In genomic region chr7:156606135-156606534, GRCh38 we compare ENCODE assay signal across 29 cellular contexts. TPM values are rescaled to one million over a fixed set of nuclear protein-coding genes. Genes with fewer than 3 reads are reported as not detected.
"Had no signal": no experiment of that assay in that cellular context is flagged by ENCODE, and none has a peak within 500 bp of the region (broad histone marks: within the 10 kb centered on the region; RNA-seq: fewer than 3 reads in every experiment).

No MANE protein-coding gene starts in this region.

- H3K9me3 ChIP-seq: stomach, suprapubic skin, testis, thoracic aorta, thyroid gland, tibial artery, tibial nerve, transverse colon, upper lobe of left lung, upper lobe of right lung, uterus, vagina had no signal

- H3K4me3 ChIP-seq: stomach, suprapubic skin, testis, thoracic aorta, thyroid gland, tibial artery, tibial nerve, transverse colon, upper lobe of left lung, upper lobe of right lung, uterus, vagina had no signal

- ATAC-seq: stimulated activated effector memory CD8-positive, alpha-beta T cell treated with anti-CD3 and anti-CD28 coated beads, Interleukin-12 subunit alpha, Interleukin-12 subunit beta, amount 100 ng/mL, for 72 hours; stimulated activated naive B cell treated with anti-CD40 and anti-IgM and Interleukin-4, amounts not matched to agents 10 μg/mL and 1 μg/mL and 100 μg/mL, for 72 hours; stimulated activated naive CD8-positive, alpha-beta T cell treated with anti-CD3 and anti-CD28 coated beads, Interleukin-15, Interleukin-2, amounts not matched to agents 100 U/mL and 50 U/mL, for 24 hours had no signal

- H3K36me3 ChIP-seq: suprapubic skin, thoracic aorta, thyroid gland, tibial artery, transverse colon, upper lobe of left lung, upper lobe of right lung, uterus, vagina had no signal

- H3K27me3 ChIP-seq: testis, thyroid gland, upper lobe of left lung, vagina had no signal

- DNase-seq: stimulated activated CD4-positive, alpha-beta T cell treated with anti-CD3 and anti-CD28 coated beads, Interleukin-2, amount 100 ng/mL, for 48 hours; stimulated activated CD4-positive, alpha-beta T cell treated with anti-CD3 and anti-CD28 coated beads, Interleukin-4, amount 100 ng/mL, for 1 hour; stimulated activated CD4-positive, alpha-beta T cell treated with anti-CD3 and anti-CD28 coated beads, Interleukin-4, amount 100 ng/mL, for 24 hours; stimulated activated CD4-positive, alpha-beta T cell treated with anti-CD3 and anti-CD28 coated beads, Interleukin-4, amount 100 ng/mL, for 4 hours; stimulated activated CD8-positive, alpha-beta memory T cell treated with anti-CD3 and anti-CD28 coated beads, Interleukin-4, amount 100 ng/mL, for 48 hours; stimulated activated naive B cell treated with anti-CD40 and anti-IgM and Interleukin-4, amounts not matched to agents 10 μg/mL and 1 μg/mL and 100 μg/mL, for 72 hours; stimulated activated naive CD4-positive, alpha-beta T cell; stimulated activated naive CD4-positive, alpha-beta T cell treated with Interleukin-2 at 50 U/mL for 16 hours; stimulated activated naive CD8-positive, alpha-beta T cell treated with anti-CD3 and anti-CD28 coated beads, Interleukin-15, amount 100 ng/mL, for 72 hours; stimulated activated naive CD8-positive, alpha-beta T cell treated with anti-CD3 and anti-CD28 coated beads, Interleukin-15, Interleukin-2, amounts not matched to agents 100 U/mL and 50 U/mL, for 24 hours; stomach; substantia nigra; testis; thyroid gland; tibial artery; transverse colon; trophoblast cell; upper lobe of right lung; uterus had no signal

- H3K4me3 Mint-ChIP-seq: stimulated activated memory B cell treated with anti-CD40 and anti-IgM and Interleukin-4, amounts not matched to agents 10 μg/mL and 1 μg/mL and 100 μg/mL, for 72 hours; stimulated activated naive B cell treated with anti-CD40 and anti-IgM and Interleukin-4, amounts not matched to agents 10 μg/mL and 1 μg/mL and 100 μg/mL, for 72 hours; stimulated activated naive CD8-positive, alpha-beta T cell treated with anti-CD3 and anti-CD28 coated beads, Interleukin-15, Interleukin-2, amounts not matched to agents 100 ng/mL and 50 ng/mL, for 24 hours; type B pancreatic cell had no signal

- H3K4me1 ChIP-seq: testis, uterus had no signal

- H3K9me3 Mint-ChIP-seq: stimulated activated effector memory CD8-positive, alpha-beta T cell treated with anti-CD3 and anti-CD28 coated beads, Interleukin-12 subunit alpha, Interleukin-12 subunit beta, amount 100 ng/mL, for 72 hours; stimulated activated memory B cell treated with anti-CD40 and anti-IgM and Interleukin-4, amounts not matched to agents 10 μg/mL and 1 μg/mL and 100 μg/mL, for 72 hours; stimulated activated naive B cell treated with anti-CD40 and anti-IgM and Interleukin-4, amounts not matched to agents 10 μg/mL and 1 μg/mL and 100 μg/mL, for 72 hours; stimulated activated naive CD8-positive, alpha-beta T cell treated with anti-CD3 and anti-CD28 coated beads, Interleukin-15, amount 100 ng/mL, for 72 hours; stimulated activated naive CD8-positive, alpha-beta T cell treated with anti-CD3 and anti-CD28 coated beads, Interleukin-15, Interleukin-2, amounts not matched to agents 100 ng/mL and 50 ng/mL, for 24 hours; type B pancreatic cell had no signal

- FAIRE-seq: urothelium cell line had no signal

- H3K27ac Mint-ChIP-seq: stimulated activated effector memory CD8-positive, alpha-beta T cell treated with anti-CD3 and anti-CD28 coated beads, Interleukin-12 subunit alpha, Interleukin-12 subunit beta, amount 100 ng/mL, for 72 hours; stimulated activated memory B cell treated with anti-CD40 and anti-IgM and Interleukin-4, amounts not matched to agents 10 μg/mL and 1 μg/mL and 100 μg/mL, for 72 hours; stimulated activated naive B cell treated with anti-CD40 and anti-IgM and Interleukin-4, amounts not matched to agents 10 μg/mL and 1 μg/mL and 100 μg/mL, for 72 hours; stimulated activated naive CD8-positive, alpha-beta T cell treated with anti-CD3 and anti-CD28 coated beads, Interleukin-15, amount 100 ng/mL, for 72 hours; stimulated activated naive CD8-positive, alpha-beta T cell treated with anti-CD3 and anti-CD28 coated beads, Interleukin-15, Interleukin-2, amounts not matched to agents 100 ng/mL and 50 ng/mL, for 24 hours; type B pancreatic cell had no signal

- H3K27ac ChIP-seq: stomach, suprapubic skin, testis, thoracic aorta, thyroid gland, tibial artery, tibial nerve, transverse colon, upper lobe of left lung, upper lobe of right lung, uterus, vagina had no signal

- H3K36me3 Mint-ChIP-seq: stimulated activated effector memory CD8-positive, alpha-beta T cell treated with anti-CD3 and anti-CD28 coated beads, Interleukin-12 subunit alpha, Interleukin-12 subunit beta, amount 100 ng/mL, for 72 hours; type B pancreatic cell had no signal

RNA-seq across cellular contexts. Expression of gene RNF32, which starts 34.4 kb away (rescaled TPM):
- total RNA-seq: thoracic aorta, vagina had no signal
